In the genomic region with DNA sequence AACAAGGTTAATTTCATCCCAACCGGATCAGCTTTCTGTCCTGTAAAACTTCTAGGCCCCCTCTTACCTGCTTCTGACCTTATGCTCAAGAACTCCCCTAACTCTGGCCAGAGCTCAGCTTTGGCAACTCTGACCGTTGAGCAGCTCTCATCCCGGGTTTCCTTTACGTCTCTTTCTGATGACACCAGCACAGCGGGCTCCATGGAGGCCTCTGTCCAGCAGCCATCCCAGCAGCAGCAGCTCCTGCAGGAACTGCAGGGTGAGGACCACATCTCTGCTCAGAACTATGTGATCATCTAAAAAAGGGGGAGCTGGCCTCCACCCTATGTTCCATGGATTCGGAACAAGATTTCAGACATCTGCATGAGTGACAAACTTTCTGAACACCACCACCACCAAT, we compare ENCODE assay signal across 19 cellular contexts.
DNase-seq lines count a peak whose midpoint lies in the region; ATAC-seq and TF ChIP-seq lines count a peak whose summit lies in the region.
"Had no signal": no experiment of that assay in that cellular context is flagged by ENCODE, and none has a peak within 500 bp of the region (broad histone marks: within the 10 kb centered on the region; RNA-seq: fewer than 3 reads in every experiment).

No MANE protein-coding gene starts in this region.

- peaks cover 14% of the 10 kb centered on the region for H3K4me1 ChIP-seq in neural progenitor cell
- H3K4me1 ChIP-seq: A549, Caco-2 had no signal

- no peak overlapping the region for H3K9ac ChIP-seq in neural progenitor cell
- H3K9ac ChIP-seq: GM23248 had no signal

- no peaks in the 10 kb centered on the region for H3K27me3 Mint-ChIP-seq in natural killer cell (ENCODE audit: low read depth in 2 of 2)
- H3K27me3 Mint-ChIP-seq in natural killer cell treated with Interleukin-12 subunit alpha and Interleukin-12 subunit beta and Interleukin-15 and Interleukin-18, amount 100 ng/mL, for 72 hours, result no peaks in the 10 kb centered on the region
- H3K27me3 Mint-ChIP-seq in central memory CD8-positive, alpha-beta T cell, result no peaks in the 10 kb centered on the region
- H3K27me3 Mint-ChIP-seq in neural progenitor cell (ENCODE audit: insufficient read depth, low read depth), result no peaks in the 10 kb centered on the region
- H3K27me3 Mint-ChIP-seq: CD4-positive, alpha-beta T cell had no signal

- H3K4me2 ChIP-seq in neural progenitor cell, result no peak overlapping the region
- H3K4me2 ChIP-seq: A549 had no signal

- H3K9me3 ChIP-seq in neural progenitor cell (ENCODE audit: low read depth), result no peaks in the 10 kb centered on the region
- H3K9me3 ChIP-seq: A549, Caco-2 had no signal

- no peaks in the 10 kb centered on the region for H3F3A ChIP-seq in neural progenitor cell (ENCODE audit: low read depth)

- peak overlapping the region; percentile 42 for H3K27ac ChIP-seq in neural progenitor cell
- H3K27ac ChIP-seq: 22Rv1, A549, C4-2B, GM23248, HL-60 had no signal

- H4K20me1 ChIP-seq in neural progenitor cell (ENCODE audit: low read depth), result no peaks in the 10 kb centered on the region

- ATAC-seq in natural killer cell (no peak), GM21367 (IDR thresholded peaks at IDR 0.05; ENCODE audit: unreplicated experiment) (no peak), GM19395 (IDR thresholded peaks at IDR 0.05; ENCODE audit: unreplicated experiment) (no peak)
- no peak for ATAC-seq in natural killer cell treated with Interleukin-12 subunit alpha and Interleukin-12 subunit beta and Interleukin-15 and Interleukin-18, amount 100 ng/mL, for 72 hours
- ATAC-seq in central memory CD8-positive, alpha-beta T cell (replicated peaks; ENCODE audit: extremely low read depth, poor library complexity, severe bottlenecking), result no peak
- ATAC-seq: A549, HCT116 had no signal

- no peaks in the 10 kb centered on the region for H3K79me2 ChIP-seq in neural progenitor cell (ENCODE audit: low read depth)

- H3K4me1 Mint-ChIP-seq in natural killer cell (peaks cover 5 to 31% of the 10 kb centered on the region in 2 donors), neural progenitor cell (peaks cover 10% of the 10 kb centered on the region)
- peaks cover 3 to 6% of the 10 kb centered on the region in 2 donors for H3K4me1 Mint-ChIP-seq in natural killer cell treated with Interleukin-12 subunit alpha and Interleukin-12 subunit beta and Interleukin-15 and Interleukin-18, amount 100 ng/mL, for 72 hours (ENCODE audit: low read depth in 2 of 2)
- H3K4me1 Mint-ChIP-seq in central memory CD8-positive, alpha-beta T cell, result peaks cover 5% of the 10 kb centered on the region

- intact Hi-C loops in natural killer cell (cut with micrococcal nuclease), result no loop called here

- TF ChIP-seq CTCF in natural killer cell (IDR thresholded peaks at IDR 0.05), result no peak
- TF ChIP-seq CTCF in neural progenitor cell (IDR thresholded peaks at IDR 0.05), result no peak

- H3K4me3 Mint-ChIP-seq in natural killer cell (no peak overlapping the region), neural progenitor cell (no peak overlapping the region)
- no peak overlapping the region for H3K4me3 Mint-ChIP-seq in natural killer cell treated with Interleukin-12 subunit alpha and Interleukin-12 subunit beta and Interleukin-15 and Interleukin-18, amount 100 ng/mL, for 72 hours
- H3K4me3 Mint-ChIP-seq in central memory CD8-positive, alpha-beta T cell, result no peak overlapping the region
- H3K4me3 Mint-ChIP-seq: CD4-positive, alpha-beta T cell; HFFc6 had no signal

- no peak overlapping the region for H2AFZ ChIP-seq in neural progenitor cell (replicated peaks)
- H2AFZ ChIP-seq: GM23248 had no signal

- H3K4me3 ChIP-seq in neural progenitor cell, result no peak overlapping the region
- H3K4me3 ChIP-seq: A549, GM23248 had no signal

- DNase-seq in natural killer cell (no peak), neural progenitor cell (ENCODE audit: low spot score) (no peak), SKM-1 treated with dmso at 0.1 percent for 144 hours (lab: John Stamatoyannopoulos, UW; ENCODE audit: unreplicated experiment) (no peak)
- DNase-seq in natural killer cell treated with Interleukin-12 subunit alpha and Interleukin-12 subunit beta and Interleukin-15 and Interleukin-18, amount 100 ng/mL, for 72 hours (ENCODE audit: low spot score), result no peak
- no peak for DNase-seq in central memory CD8-positive, alpha-beta T cell (ENCODE audit: low spot score in 2 of 2)
- DNase-seq: AML-193; Caco-2; CD4-positive, alpha-beta T cell; GDM1; GM23248; HFFc6; IMR-90 had no signal

- H3K27ac Mint-ChIP-seq in natural killer cell, result peak overlapping the region; percentile 6 to 42
- H3K27ac Mint-ChIP-seq in natural killer cell treated with Interleukin-12 subunit alpha and Interleukin-12 subunit beta and Interleukin-15 and Interleukin-18, amount 100 ng/mL, for 72 hours, result peak overlapping the region in 1 of 2 donors; percentile 34
- peak overlapping the region; percentile 82 for H3K27ac Mint-ChIP-seq in central memory CD8-positive, alpha-beta T cell (ENCODE audit: low read depth)
- peak overlapping the region; percentile 3 for H3K27ac Mint-ChIP-seq in neural progenitor cell
- H3K27ac Mint-ChIP-seq: HFFc6 had no signal

- peaks cover 8% of the 10 kb centered on the region for H3K36me3 Mint-ChIP-seq in natural killer cell
- H3K36me3 Mint-ChIP-seq in natural killer cell treated with Interleukin-12 subunit alpha and Interleukin-12 subunit beta and Interleukin-15 and Interleukin-18, amount 100 ng/mL, for 72 hours, result no peaks in the 10 kb centered on the region
- peaks cover 19% of the 10 kb centered on the region for H3K36me3 Mint-ChIP-seq in central memory CD8-positive, alpha-beta T cell (ENCODE audit: insufficient read depth)
- peaks cover 10% of the 10 kb centered on the region for H3K36me3 Mint-ChIP-seq in neural progenitor cell

- H3K9me3 Mint-ChIP-seq in natural killer cell (no peaks in the 10 kb centered on the region), neural progenitor cell (no peaks in the 10 kb centered on the region)
- no peaks in the 10 kb centered on the region for H3K9me3 Mint-ChIP-seq in natural killer cell treated with Interleukin-12 subunit alpha and Interleukin-12 subunit beta and Interleukin-15 and Interleukin-18, amount 100 ng/mL, for 72 hours
- no peaks in the 10 kb centered on the region for H3K9me3 Mint-ChIP-seq in central memory CD8-positive, alpha-beta T cell
- H3K9me3 Mint-ChIP-seq: CD4-positive, alpha-beta T cell; HFFc6 had no signal

- peaks cover 3% of the 10 kb centered on the region for H3K36me3 ChIP-seq in neural progenitor cell

- H3K27me3 ChIP-seq in neural progenitor cell, result no peaks in the 10 kb centered on the region
